ENCODE assay signal across 17 cellular contexts in the genomic region with DNA sequence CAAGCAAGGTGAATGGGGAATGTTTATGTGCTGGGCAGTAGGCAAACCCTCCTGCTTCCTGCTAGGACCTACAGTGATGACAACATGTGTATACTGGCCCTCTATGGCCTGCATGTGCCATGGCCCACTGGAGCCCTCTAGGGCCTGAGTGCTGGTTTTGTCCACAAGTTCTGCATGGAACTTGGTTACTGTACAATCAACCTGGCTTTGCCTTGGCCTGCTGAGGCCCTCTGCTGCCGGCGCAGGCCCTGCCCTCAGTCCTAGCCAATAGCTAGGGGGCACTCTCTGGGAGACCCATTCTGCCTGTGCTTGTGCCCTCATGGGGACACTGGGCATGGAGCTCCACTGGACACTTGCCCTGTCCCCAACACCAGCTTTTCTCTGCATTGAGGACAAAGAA.
DNase-seq lines count a peak whose midpoint lies in the region; ATAC-seq, FAIRE-seq and TF ChIP-seq lines count a peak whose summit lies in the region.
"Had no signal": no experiment of that assay in that cellular context is flagged by ENCODE, and none has a peak within 500 bp of the region (broad histone marks: within the 10 kb centered on the region; RNA-seq: fewer than 3 reads in every experiment).

No MANE protein-coding gene starts in this region.

- H3K36me3 ChIP-seq in HepG2 (replicated peaks in 1 of 2; ENCODE audit: control insufficient read depth in 1 of 2, insufficient read depth in 2 of 2, low read length in 2 of 2) = no peaks in the 10 kb centered on the region
- no peaks in the 10 kb centered on the region for H3K36me3 ChIP-seq in right lobe of liver
- H3K36me3 ChIP-seq in OCI-LY7 (ENCODE audit: insufficient read depth, low read length) = no peaks in the 10 kb centered on the region
- no peaks in the 10 kb centered on the region for H3K36me3 ChIP-seq in H1 (ENCODE audit: control insufficient read depth in 2 of 4, insufficient read depth in 4 of 4, low read length in 3 of 4)
- H3K36me3 ChIP-seq: tibial artery had no signal

- H2AK5ac ChIP-seq in H1 (ENCODE audit: low read depth, low read length) = no peak overlapping the region

- no peak overlapping the region for H2AFZ ChIP-seq in HepG2 (ENCODE audit: low read length)
- no peak overlapping the region for H2AFZ ChIP-seq in OCI-LY7 (ENCODE audit: low read length)
- H2AFZ ChIP-seq in H1 (ENCODE audit: low read length) = no peak overlapping the region

- H3K4me2 ChIP-seq in HepG2 (ENCODE audit: low read depth, low read length) = no peak overlapping the region
- no peak overlapping the region for H3K4me2 ChIP-seq in OCI-LY7 (ENCODE audit: low read length)
- H3K4me2 ChIP-seq in H1 (ENCODE audit: insufficient read depth in 1 of 2, low read depth in 2 of 2, low read length in 2 of 2) = no peak overlapping the region

- H3K9ac ChIP-seq in HepG2 (ENCODE audit: insufficient read depth, low read depth, low read length) = no peak overlapping the region
- H3K9ac ChIP-seq in H1 (replicated peaks in 1 of 4; ENCODE audit: extremely low read depth in 1 of 4, low read depth in 3 of 4, low read length in 3 of 4) = no peak overlapping the region

- H4K20me1 ChIP-seq in HepG2 (ENCODE audit: insufficient read depth, low read length) (no peaks in the 10 kb centered on the region), OCI-LY7 (ENCODE audit: insufficient read depth, low read length) (no peaks in the 10 kb centered on the region), H1 (replicated peaks in 1 of 2; ENCODE audit: control insufficient read depth in 1 of 2, insufficient read depth in 2 of 2, low read length in 2 of 2) (no peaks in the 10 kb centered on the region)

- H3K79me1 ChIP-seq in H1 (ENCODE audit: low read depth, low read length) = no peaks in the 10 kb centered on the region

- no peaks in the 10 kb centered on the region for H3K79me2 ChIP-seq in HepG2 (ENCODE audit: insufficient read depth, low read length)
- H3K79me2 ChIP-seq in OCI-LY7 (ENCODE audit: insufficient read depth, low read depth, low read length) = no peaks in the 10 kb centered on the region
- no peaks in the 10 kb centered on the region for H3K79me2 ChIP-seq in H1 (ENCODE audit: control insufficient read depth in 1 of 2, insufficient read depth in 2 of 2, low read length in 2 of 2)

- H3K27ac ChIP-seq in HepG2 (ENCODE audit: extremely low read length, insufficient read depth, low read length) = no peak overlapping the region
- H3K27ac ChIP-seq in right lobe of liver = no peak overlapping the region
- H3K27ac ChIP-seq in OCI-LY7 (ENCODE audit: low read depth, low read length, poor library complexity, severe bottlenecking) = no peak overlapping the region
- H3K27ac ChIP-seq in H1 (ENCODE audit: low read depth, low read length) = no peak overlapping the region
- H3K27ac ChIP-seq: psoas muscle, SK-N-MC, tibial artery had no signal

- WGBS in HepG2 (ENCODE audit: low lambda C conversion rate) = 29% methylated on average over 1 of the region's 2 CpGs
- WGBS in right lobe of liver (ENCODE audit: insufficient coverage, low coverage, low lambda C conversion rate, missing lambda C conversion rate) = no CpG with 5 or more reads among the region's 2 CpGs
- 72% methylated on average over 2 of the region's 2 CpGs; no CpG with 5 or more reads in 1 of the 2 experiments for WGBS in H1 (ENCODE audit: extremely low coverage in 1 of 2, insufficient coverage in 1 of 2, insufficient read length in 1 of 2, insufficient replicate concordance in 2 of 2, low coverage in 1 of 2, low lambda C conversion rate in 2 of 2, missing lambda C conversion rate in 1 of 2), 2 experiments

- no peak overlapping the region for H4K91ac ChIP-seq in H1 (replicated peaks; ENCODE audit: insufficient read length, low read length)

- CTCF ChIA-PET in HepG2 (lab: Yijun Ruan, JAX; ENCODE audit: low intra/inter-chr PET ratio, low total read pairs) = no interaction called here
- CTCF ChIA-PET in OCI-LY7 (lab: Charles Lee; ENCODE audit: unreplicated experiment) = interaction anchor here (0.8 kb wide), 1 partner anchor 11 kb away, joined by 3 read pairs; no protein-coding TSS in a partner anchor
- CTCF ChIA-PET in H1 (lab: Charles Lee; ENCODE audit: partially characterized antibody) = interaction anchor here (0.6 to 3.5 kb wide), 12 partner anchors 10 to 1546 kb away, joined by 3 to 16 read pairs (median 4); no protein-coding TSS in a partner anchor

- H3K4me3 ChIP-seq in HepG2 (replicated peaks in 1 of 3; ENCODE audit: insufficient read depth in 1 of 3, low read depth in 2 of 3, low read length in 3 of 3) (no peak overlapping the region), right lobe of liver (no peak overlapping the region), OCI-LY7 (ENCODE audit: low read depth, low read length, poor library complexity, severe bottlenecking) (no peak overlapping the region), H1 (ENCODE audit: extremely low read depth in 1 of 4, insufficient read depth in 2 of 4, low read depth in 3 of 4, low read length in 4 of 4) (no peak overlapping the region)
- H3K4me3 ChIP-seq: psoas muscle, SK-N-MC, tibial artery had no signal

- FAIRE-seq in HepG2 (lab: Jason Lieb, UNC) (no peak), H1 (lab: Jason Lieb, UNC) (no peak)
- FAIRE-seq: GM12892 had no signal

- H3K23ac ChIP-seq in H1 (ENCODE audit: insufficient read length) = no peak overlapping the region

- intact Hi-C loops in HepG2 (cut with micrococcal nuclease; ENCODE audit: unreplicated experiment) (no loop called here), right lobe of liver (cut with DNase I) (loop anchor here in 1 of 2 donors (10.0 kb wide), 1 partner anchor 342 kb away; no protein-coding TSS in a partner anchor), OCI-LY7 (cut with micrococcal nuclease; ENCODE audit: unreplicated experiment) (no loop called here)

- H3K9me3 ChIP-seq in HepG2 (ENCODE audit: low read length) (no peaks in the 10 kb centered on the region), right lobe of liver (no peaks in the 10 kb centered on the region), OCI-LY7 (ENCODE audit: low read length) (no peaks in the 10 kb centered on the region), H1 (ENCODE audit: insufficient read depth in 2 of 2, low read depth in 1 of 2, low read length in 1 of 2) (no peaks in the 10 kb centered on the region)
- H3K9me3 ChIP-seq: psoas muscle, tibial artery had no signal

- TF ChIP-seq EP300 in HepG2 (IDR thresholded peaks at IDR 0.05; ENCODE audit: low read depth in 2 of 2, low read length in 2 of 2) (no peak), HepG2 (CRISPR knock-in tag; IDR thresholded peaks at IDR 0.05; ENCODE audit: borderline replicate concordance) (no peak), H1 (IDR thresholded peaks at IDR 0.05; ENCODE audit: borderline replicate concordance in 1 of 2, low read depth in 2 of 2, low read length in 2 of 2) (no peak)

- no peak overlapping the region for H3K4ac ChIP-seq in H1 (replicated peaks; ENCODE audit: insufficient read length, low read depth, low read length)

- no peak overlapping the region for H2BK12ac ChIP-seq in H1 (ENCODE audit: low read depth, low read length)

- H3K56ac ChIP-seq in H1 (replicated peaks; ENCODE audit: insufficient read length, low read depth, low read length) = no peak overlapping the region

- peak; percentile 86 for ATAC-seq in HepG2
- ATAC-seq in right lobe of liver = no peak
- ATAC-seq in GM19395 (IDR thresholded peaks at IDR 0.05; ENCODE audit: unreplicated experiment) = no peak
- no peak for ATAC-seq in HG03135 (IDR thresholded peaks at IDR 0.05; ENCODE audit: unreplicated experiment)
- ATAC-seq: psoas muscle had no signal

- H3K27me3 ChIP-seq in HepG2 (ENCODE audit: control insufficient read depth in 1 of 2, insufficient read depth in 2 of 2, low read length in 2 of 2) (no peaks in the 10 kb centered on the region), right lobe of liver (no peaks in the 10 kb centered on the region), H1 (replicated peaks in 1 of 4; ENCODE audit: control insufficient read depth in 3 of 4, extremely low read depth in 1 of 4, insufficient read depth in 3 of 4, low read length in 3 of 4) (no peaks in the 10 kb centered on the region)

- H3K14ac ChIP-seq in H1 (ENCODE audit: insufficient read length) = no peak overlapping the region

- BruUV-seq in HepG2 (replicated peaks; lab: Mats Ljungman, UMichigan) (no TSS peak), OCI-LY7 (replicated peaks; lab: Mats Ljungman, UMichigan) (no TSS peak)

- H4K8ac ChIP-seq in H1 (ENCODE audit: extremely low read depth, insufficient read depth, low read length) = no peak overlapping the region

- H3K23me2 ChIP-seq in H1 (ENCODE audit: low read depth, low read length) = no peaks in the 10 kb centered on the region

- no peak overlapping the region for H2BK20ac ChIP-seq in H1 (ENCODE audit: low read length)

- H2BK5ac ChIP-seq in H1 (ENCODE audit: low read depth, low read length) = 0 out of 2 replicates have a peak overlapping the region, but pooled peaks have one; percentile 24

- no peak for TF ChIP-seq RAD21 in HepG2 (CRISPR knock-in tag; IDR thresholded peaks at IDR 0.05)
- peak; percentile 33 to 48 for TF ChIP-seq RAD21 in H1 (IDR thresholded peaks at IDR 0.05 in 1 of 2, conservative IDR thresholded peaks at IDR 0.05 in 1 of 2; ENCODE audit: low read depth in 2 of 2, low read length in 2 of 2)

- in situ Hi-C loops in HepG2 (cut with HindIII; ENCODE audit: extremely low pct_ligation_motif_present, low pct_unique_long_range_greater_than_20kb) = no loop called here

- no peaks in the 10 kb centered on the region for H3K9me2 ChIP-seq in OCI-LY7 (ENCODE audit: insufficient read depth, low read length)

- H3K4me1 ChIP-seq in HepG2 (ENCODE audit: insufficient read depth, low read length) (no peaks in the 10 kb centered on the region), right lobe of liver (no peaks in the 10 kb centered on the region), OCI-LY7 (ENCODE audit: insufficient read depth, low read length, poor library complexity, severe bottlenecking) (no peaks in the 10 kb centered on the region), H1 (replicated peaks in 1 of 4; ENCODE audit: control insufficient read depth in 3 of 4, insufficient read depth in 4 of 4, low read length in 3 of 4) (no peaks in the 10 kb centered on the region; a peak in 1 of 7 replicates)
- H3K4me1 ChIP-seq: psoas muscle had no signal

- peak; percentile 9 for DNase-seq in HepG2 (ENCODE audit: low spot score)
- no peak for DNase-seq in right lobe of liver
- peak; percentile 13 for DNase-seq in OCI-LY7 (ENCODE audit: low spot score)
- no peak for DNase-seq in H1 (ENCODE audit: low read depth in 1 of 2, low spot score in 2 of 2)
- no peak for DNase-seq in COLO829 (ENCODE audit: low spot score)
- no peak for DNase-seq in SW 1271 (lab: John Stamatoyannopoulos, UW)
- DNase-seq: activated naive CD4-positive, alpha-beta T cell treated with anti-CD3 and anti-CD28 coated beads, Interleukin-2, amount 10 ng/mL, durations not matched to agents 7 days and 5 days; Karpas-422; NCI-H2029; NK-92 treated with Interleukin-12 subunit alpha and Interleukin-12 subunit beta, amount 100 ng/mL, for 24 hours; psoas muscle; stimulated activated CD4-positive, alpha-beta T cell treated with anti-CD3 and anti-CD28 coated beads, Interleukin-1b, Interleukin-23, amount 100 ng/mL, for 48 hours had no signal

- no peak for TF ChIP-seq POLR2A in HepG2 (IDR thresholded peaks at IDR 0.05; ENCODE audit: insufficient read depth in 1 of 2, low read depth in 2 of 2, low read length in 2 of 2)
- TF ChIP-seq POLR2A in right lobe of liver (IDR thresholded peaks at IDR 0.05) = no peak
- no peak for TF ChIP-seq POLR2A in H1 (IDR thresholded peaks at IDR 0.05; ENCODE audit: control extremely low read depth in 1 of 2, low read depth in 2 of 2, low read length in 2 of 2)

- TF ChIP-seq CTCF in HepG2 (CRISPR knock-in tag; IDR thresholded peaks at IDR 0.05) (peak; percentile 17), right lobe of liver (IDR thresholded peaks at IDR 0.05) (peak in 1 of 4 donors; percentile 8), OCI-LY7 (conservative IDR thresholded peaks at IDR 0.05; ENCODE audit: low read length) (0 out of 2 replicates have a peak, but pooled peaks have one; percentile 23), H1 (IDR thresholded peaks at IDR 0.05; ENCODE audit: control extremely low read depth in 1 of 3, insufficient read depth in 1 of 3, low read depth in 1 of 3, low read length in 3 of 3) (peak in 2 of 3 experiments; percentile 27; a peak in 2 of 4 replicates)

- no peak overlapping the region for H4K5ac ChIP-seq in H1 (ENCODE audit: insufficient read length, low read depth, low read length)

- no peak overlapping the region for H2BK120ac ChIP-seq in H1 (replicated peaks; ENCODE audit: low read depth, low read length)

- no peak overlapping the region for H2BK15ac ChIP-seq in H1 (ENCODE audit: low read length)

- H3K18ac ChIP-seq in H1 (ENCODE audit: extremely low read depth, low read length) = no peak overlapping the region

- POLR2A ChIA-PET in HepG2 (lab: Yijun Ruan, JAX) (no interaction called here), OCI-LY7 (lab: Charles Lee) (no interaction called here), H1 (lab: Charles Lee; ENCODE audit: partially characterized antibody) (no interaction called here)

Comparison
In these comparisons a context has a peak if more than half of its experiments do, and no peak if none do; other contexts are left out.
1. DNase-seq: peak in HepG2 (single experiment) and OCI-LY7 (single experiment); none in right lobe of liver (0 of 3), H1 (0 of 2), COLO829 (single experiment) and SW 1271 (0 of 2).